9 cellular contexts compared by ENCODE assay signal in genomic region chr17:49191407-49191916, GRCh38. TPM values are rescaled to one million over a fixed set of nuclear protein-coding genes. Genes with fewer than 3 reads are reported as not detected.
DNase-seq lines count a peak whose midpoint lies in the region; ATAC-seq, FAIRE-seq and TF ChIP-seq lines count a peak whose summit lies in the region.
"Had no signal": no experiment of that assay in that cellular context is flagged by ENCODE, and none has a peak within 500 bp of the region (broad histone marks: within the 10 kb centered on the region; RNA-seq: fewer than 3 reads in every experiment).

No MANE protein-coding gene starts in this region.

- no peak overlapping the region for H3K23ac ChIP-seq in H1 (ENCODE audit: insufficient read length)

- DNase-seq in CD14-positive monocyte (ENCODE audit: low spot score) (no peak), PC-9 (no peak), H1 (ENCODE audit: low read depth in 1 of 2, low spot score in 2 of 2) (no peak), osteocyte (ENCODE audit: extremely low spot score, unreplicated experiment) (no peak), globus pallidus (ENCODE audit: low spot score) (no peak), NCI-H524 treated with DMSO at 0.1 percent for 48 hours (lab: John Stamatoyannopoulos, UW) (no peak)
- no peak for DNase-seq in stimulated activated CD4-positive, alpha-beta T cell treated with anti-CD3 and anti-CD28 coated beads, Interleukin-2, amount 100 ng/mL, for 24 hours

- CTCF ChIA-PET in PC-9 (lab: Charles Lee): interaction anchor here (0.6 kb wide), 1 partner anchor 144 kb away, joined by 4 read pairs; no protein-coding TSS in a partner anchor
- CTCF ChIA-PET in H1 (lab: Charles Lee; ENCODE audit: partially characterized antibody): interaction anchor here (0.6 to 1.5 kb wide), 7 partner anchors 10 to 99 kb away, joined by 3 to 7 read pairs (median 4); no protein-coding TSS in a partner anchor

- H3K27ac Mint-ChIP-seq in CD14-positive monocyte (peak overlapping the region; percentile 99 to 100 (median 99)), osteocyte (ENCODE audit: unreplicated experiment) (peak overlapping the region; percentile 99)

- peak overlapping the region; percentile 87 for H3K4me2 ChIP-seq in PC-9
- peak overlapping the region; percentile 86 to 99 for H3K4me2 ChIP-seq in H1 (ENCODE audit: insufficient read depth in 1 of 2, low read depth in 2 of 2, low read length in 2 of 2)

- no peak for TF ChIP-seq RAD21 in H1 (IDR thresholded peaks at IDR 0.05 in 1 of 2, conservative IDR thresholded peaks at IDR 0.05 in 1 of 2; ENCODE audit: low read depth in 2 of 2, low read length in 2 of 2)

- H3K18ac ChIP-seq in H1 (ENCODE audit: extremely low read depth, low read length): peak overlapping the region; percentile 96; the same call in 1 of the 2 replicates

- H4K91ac ChIP-seq in H1 (replicated peaks; ENCODE audit: insufficient read length, low read length): peak overlapping the region; percentile 87

- H3K4me1 ChIP-seq in PC-9 (replicated peaks; ENCODE audit: insufficient read depth): peaks cover 12% of the 10 kb centered on the region
- peaks cover 0 to 3% (median 1%) of the 10 kb centered on the region in 4 experiments; a peak in 1 of 7 replicates for H3K4me1 ChIP-seq in H1 (replicated peaks in 1 of 4; ENCODE audit: control insufficient read depth in 3 of 4, insufficient read depth in 4 of 4, low read length in 3 of 4)

- no peaks in the 10 kb centered on the region for H3K79me2 ChIP-seq in PC-9 (ENCODE audit: low read depth)
- H3K79me2 ChIP-seq in H1 (ENCODE audit: control insufficient read depth in 1 of 2, insufficient read depth in 2 of 2, low read length in 2 of 2): no peaks in the 10 kb centered on the region

- BruUV-seq in PC-9 (replicated peaks; lab: Mats Ljungman, UMichigan): no TSS peak

- WGBS in H1 (ENCODE audit: extremely low coverage in 1 of 2, insufficient coverage in 1 of 2, insufficient read length in 1 of 2, insufficient replicate concordance in 2 of 2, low coverage in 1 of 2, low lambda C conversion rate in 2 of 2, missing lambda C conversion rate in 1 of 2), 2 experiments: 10% methylated on average over 8 of the region's 8 CpGs; no CpG with 5 or more reads in 1 of the 2 experiments

- H3K27ac ChIP-seq in PC-9 (peak overlapping the region; percentile 87), H1 (ENCODE audit: low read depth, low read length) (peak overlapping the region; percentile 82; the same call in 1 of the 2 replicates)

- H2BK12ac ChIP-seq in H1 (ENCODE audit: low read depth, low read length): no peak overlapping the region; the same call in 1 of the 2 replicates

- no peak overlapping the region for H3K4ac ChIP-seq in H1 (replicated peaks; ENCODE audit: insufficient read length, low read depth, low read length)

- peaks cover 40% of the 10 kb centered on the region for H3K4me1 Mint-ChIP-seq in CD14-positive monocyte
- H3K4me1 Mint-ChIP-seq in osteocyte (ENCODE audit: unreplicated experiment): peaks cover 7% of the 10 kb centered on the region

- peaks cover 13% of the 10 kb centered on the region for H3K23me2 ChIP-seq in H1 (ENCODE audit: low read depth, low read length)

- H3K9me3 ChIP-seq in PC-9 (ENCODE audit: insufficient read depth, low read depth) (no peaks in the 10 kb centered on the region; the same call in 1 of the 2 replicates), H1 (ENCODE audit: insufficient read depth in 2 of 2, low read depth in 1 of 2, low read length in 1 of 2) (no peaks in the 10 kb centered on the region)

- 0 out of 2 replicates have a peak overlapping the region, but pooled peaks have one; percentile 95 for H2BK5ac ChIP-seq in H1 (ENCODE audit: low read depth, low read length)

- no peak for TF ChIP-seq POLR2A in H1 (IDR thresholded peaks at IDR 0.05; ENCODE audit: control extremely low read depth in 1 of 2, low read depth in 2 of 2, low read length in 2 of 2)

- H3K4me3 ChIP-seq in PC-9 (peak overlapping the region; percentile 74), H1 (ENCODE audit: extremely low read depth in 1 of 4, insufficient read depth in 2 of 4, low read depth in 3 of 4, low read length in 4 of 4) (peak overlapping the region; percentile 78 to 97 (median 95))

- H3K9me2 ChIP-seq in PC-9 (ENCODE audit: insufficient read depth): no peaks in the 10 kb centered on the region

- H3K4me3 Mint-ChIP-seq in CD14-positive monocyte: peak overlapping the region; percentile 94 to 96
- H3K4me3 Mint-ChIP-seq in osteocyte (ENCODE audit: unreplicated experiment): peak overlapping the region; percentile 93

- peaks cover 19% of the 10 kb centered on the region for H3F3A ChIP-seq in PC-9 (ENCODE audit: insufficient read depth, low read depth)

- no peaks in the 10 kb centered on the region for H4K20me1 ChIP-seq in PC-9 (ENCODE audit: insufficient read depth)
- H4K20me1 ChIP-seq in H1 (replicated peaks in 1 of 2; ENCODE audit: control insufficient read depth in 1 of 2, insufficient read depth in 2 of 2, low read length in 2 of 2): no peaks in the 10 kb centered on the region

- H2BK20ac ChIP-seq in H1 (ENCODE audit: low read length): no peak overlapping the region

- H2AFZ ChIP-seq in PC-9 (peak overlapping the region; percentile 93), H1 (ENCODE audit: low read length) (peak overlapping the region; percentile 79)

- no peak overlapping the region for H3K56ac ChIP-seq in H1 (replicated peaks; ENCODE audit: insufficient read length, low read depth, low read length)

- TF ChIP-seq EP300 in H1 (IDR thresholded peaks at IDR 0.05; ENCODE audit: borderline replicate concordance in 1 of 2, low read depth in 2 of 2, low read length in 2 of 2): no peak

- no peaks in the 10 kb centered on the region for H3K79me1 ChIP-seq in H1 (ENCODE audit: low read depth, low read length)

- POLR2A ChIA-PET in PC-9 (lab: Charles Lee; ENCODE audit: unreplicated experiment) (interaction anchor here (0.7 kb wide), 1 partner anchor 223 kb away, joined by 7 read pairs; the partner anchor contains the start of gene PHB1), H1 (lab: Charles Lee; ENCODE audit: partially characterized antibody) (interaction anchor here (1.2 to 3.8 kb wide), 6 partner anchors 8 to 196 kb away, joined by 3 to 13 read pairs (median 6); partner anchors contain the start of gene PHOSPHO1)

- H3K36me3 ChIP-seq in PC-9 (ENCODE audit: low read depth) (no peaks in the 10 kb centered on the region), H1 (ENCODE audit: control insufficient read depth in 2 of 4, insufficient read depth in 4 of 4, low read length in 3 of 4) (no peaks in the 10 kb centered on the region)

- intact Hi-C loops in CD14-positive monocyte (cut with micrococcal nuclease) (no loop called here), PC-9 (cut with micrococcal nuclease; ENCODE audit: unreplicated experiment) (loop anchor here (5.0 to 10.0 kb wide), 3 partner anchors 36 to 297 kb away; partner anchors contain the start of gene ATP5MC1)

- peaks cover 0 to 7% (median 2%) of the 10 kb centered on the region in 3 donors for H3K27me3 Mint-ChIP-seq in CD14-positive monocyte (ENCODE audit: low read depth in 3 of 3)
- no peaks in the 10 kb centered on the region for H3K27me3 Mint-ChIP-seq in osteocyte (ENCODE audit: unreplicated experiment)

- H3K14ac ChIP-seq in H1 (ENCODE audit: insufficient read length): no peak overlapping the region

- H3K9me3 Mint-ChIP-seq in CD14-positive monocyte (peaks cover 0 to 2% (median under 1%) of the 10 kb centered on the region in 7 donors), osteocyte (ENCODE audit: unreplicated experiment) (no peaks in the 10 kb centered on the region)

- H2AK5ac ChIP-seq in H1 (ENCODE audit: low read depth, low read length): no peak overlapping the region

- H2BK15ac ChIP-seq in H1 (ENCODE audit: low read length): no peak overlapping the region; the same call in 1 of the 2 replicates

- no peaks in the 10 kb centered on the region for H3K27me3 ChIP-seq in PC-9 (ENCODE audit: insufficient read depth, low read depth)
- H3K27me3 ChIP-seq in H1 (replicated peaks in 1 of 4; ENCODE audit: control insufficient read depth in 3 of 4, extremely low read depth in 1 of 4, insufficient read depth in 3 of 4, low read length in 3 of 4): no peaks in the 10 kb centered on the region

- no peak overlapping the region for H4K5ac ChIP-seq in H1 (ENCODE audit: insufficient read length, low read depth, low read length)

- H2BK120ac ChIP-seq in H1 (replicated peaks; ENCODE audit: low read depth, low read length): no peak overlapping the region

- H3K36me3 Mint-ChIP-seq in CD14-positive monocyte (peaks cover 0 to under 1% of the 10 kb centered on the region in 2 donors), osteocyte (ENCODE audit: unreplicated experiment) (no peaks in the 10 kb centered on the region)

- H3K9ac ChIP-seq in H1 (replicated peaks in 1 of 4; ENCODE audit: extremely low read depth in 1 of 4, low read depth in 3 of 4, low read length in 3 of 4): peak overlapping the region; percentile 56 to 88 (median 72); a peak in 6 of 7 replicates

- FAIRE-seq in H1 (lab: Jason Lieb, UNC): no peak

- TF ChIP-seq CTCF in CD14-positive monocyte (IDR thresholded peaks at IDR 0.05) (no peak), PC-9 (conservative IDR thresholded peaks at IDR 0.05) (no peak), H1 (IDR thresholded peaks at IDR 0.05; ENCODE audit: control extremely low read depth in 1 of 3, insufficient read depth in 1 of 3, low read depth in 1 of 3, low read length in 3 of 3) (peak in 1 of 3 experiments; percentile 8; a peak in 1 of 4 replicates), osteocyte (IDR thresholded peaks at IDR 0.05) (no peak)

- peak; percentile 5 for ATAC-seq in GM21723 (IDR thresholded peaks at IDR 0.05; ENCODE audit: unreplicated experiment)

- H4K8ac ChIP-seq in H1 (ENCODE audit: extremely low read depth, insufficient read depth, low read length): no peak overlapping the region

RNA-seq across cellular contexts. Expression of gene GNGT2, which starts 18.9 kb away (rescaled TPM):
- polyA plus RNA-seq in CD14-positive monocyte (10 to 100 TPM; 16.7 to 25.1 TPM), H1 (2011; rRNA removed) (1.3 and 1.7 TPM in 2 replicates)
- total RNA-seq in PC-9 (2021) (7.4 and 9.4 TPM in 2 replicates), osteocyte (not detected in 2 replicates)
- total RNA-seq in H1 (2021; fragmentation: NEBNext Ultra II Directional; extraction: Animal tissue kit (Norgen Biotek cat#: 25700)): 0.73 and 1.4 TPM in 2 replicates
- 1.5 TPM for polyA plus RNA-seq in H1 (2011; cell fraction: cytosol; rRNA removed)
- polyA plus RNA-seq in H1 (2011; cell fraction: nucleus; rRNA removed): 0.39 TPM
- 1.1 to 1.6 TPM (median 1.3 TPM) in 4 replicates for polyA plus RNA-seq in H1 (2012, experiment 1 of 2)
- 1.9 TPM for polyA plus RNA-seq in H1 (2012, experiment 2 of 2)
- 1.0 TPM for polyA plus RNA-seq in H1 (2013, experiment 1 of 2)
- polyA plus RNA-seq in H1 (2013, experiment 2 of 2): 1.0 TPM
- 1.8 and 2.0 TPM in 2 replicates for polyA minus RNA-seq in H1 (2011; rRNA and poly(A)+ RNA removed)
- polyA minus RNA-seq in H1 (2011; cell fraction: cytosol; rRNA and poly(A)+ RNA removed): not detected
- polyA minus RNA-seq in H1 (2011; cell fraction: nucleus; rRNA and poly(A)+ RNA removed): 1.00 TPM
- total RNA-seq: LHCN-M2 had no signal

RNA-seq across cellular contexts. Expression of gene ABI3, which starts 19.0 kb away (rescaled TPM):
- polyA plus RNA-seq in CD14-positive monocyte (10 to 100 TPM; 43.2 to 90.6 TPM), H1 (2011; rRNA removed) (2.5 and 3.6 TPM in 2 replicates)
- total RNA-seq in PC-9 (2021) (not detected in 2 replicates), osteocyte (0.19 TPM in 1 of 2 replicates, not detected in the other)
- 1.1 and 1.3 TPM in 2 replicates for total RNA-seq in H1 (2021; fragmentation: NEBNext Ultra II Directional; extraction: Animal tissue kit (Norgen Biotek cat#: 25700))
- polyA plus RNA-seq in H1 (2011; cell fraction: cytosol; rRNA removed): 2.1 TPM
- 2.9 TPM for polyA plus RNA-seq in H1 (2011; cell fraction: nucleus; rRNA removed)
- polyA plus RNA-seq in H1 (2012, experiment 1 of 2): 0.54 to 1.8 TPM (median 1.5 TPM) in 4 replicates
- 1.7 TPM for polyA plus RNA-seq in H1 (2012, experiment 2 of 2)
- polyA plus RNA-seq in H1 (2013, experiment 1 of 2): 1.4 TPM
- 1.4 TPM for polyA plus RNA-seq in H1 (2013, experiment 2 of 2)
- polyA minus RNA-seq in H1 (2011; rRNA and poly(A)+ RNA removed): 1.3 and 3.8 TPM in 2 replicates
- polyA minus RNA-seq in H1 (2011; cell fraction: cytosol; rRNA and poly(A)+ RNA removed): 2.5 TPM
- 4.5 TPM for polyA minus RNA-seq in H1 (2011; cell fraction: nucleus; rRNA and poly(A)+ RNA removed)
- total RNA-seq: LHCN-M2 had no signal

RNA-seq across cellular contexts. Expression of gene PHOSPHO1, which starts 39.1 kb away (rescaled TPM):
- 1 to 10 TPM in 1 of 2 donors, under 1 TPM in 1; 0.51 to 1.4 TPM for polyA plus RNA-seq in CD14-positive monocyte
- not detected in 2 replicates for total RNA-seq in PC-9 (2021)
- 0.34 and 0.73 TPM in 2 replicates for total RNA-seq in H1 (2021; fragmentation: NEBNext Ultra II Directional; extraction: Animal tissue kit (Norgen Biotek cat#: 25700))
- polyA plus RNA-seq in H1 (2011; rRNA removed): 0.45 and 1.2 TPM in 2 replicates
- polyA plus RNA-seq in H1 (2011; cell fraction: cytosol; rRNA removed): 0.49 TPM
- polyA plus RNA-seq in H1 (2011; cell fraction: nucleus; rRNA removed): 1.3 TPM
- 0.32 to 0.56 TPM (median 0.43 TPM) in 4 replicates for polyA plus RNA-seq in H1 (2012, experiment 1 of 2)
- polyA plus RNA-seq in H1 (2012, experiment 2 of 2): 0.88 TPM
- polyA plus RNA-seq in H1 (2013, experiment 1 of 2): 0.57 TPM
- 0.61 TPM for polyA plus RNA-seq in H1 (2013, experiment 2 of 2)
- polyA minus RNA-seq in H1 (2011; rRNA and poly(A)+ RNA removed): 0.39 and 0.73 TPM in 2 replicates
- 1.4 TPM for polyA minus RNA-seq in H1 (2011; cell fraction: cytosol; rRNA and poly(A)+ RNA removed)
- 1.8 TPM for polyA minus RNA-seq in H1 (2011; cell fraction: nucleus; rRNA and poly(A)+ RNA removed)
- total RNA-seq in osteocyte: not detected in 2 replicates

RNA-seq across cellular contexts. Expression of gene B4GALNT2, which starts 58.9 kb away (rescaled TPM):
- polyA plus RNA-seq in CD14-positive monocyte: not detected
- total RNA-seq in PC-9 (2021): 0.10 TPM in 1 of 2 replicates, not detected in the other
- total RNA-seq in H1 (2021; fragmentation: NEBNext Ultra II Directional; extraction: Animal tissue kit (Norgen Biotek cat#: 25700)): 0.04 TPM in 1 of 2 replicates, not detected in the other
- not detected in 2 replicates for polyA plus RNA-seq in H1 (2011; rRNA removed)
- polyA plus RNA-seq in H1 (2011; cell fraction: cytosol; rRNA removed): not detected
- polyA plus RNA-seq in H1 (2011; cell fraction: nucleus; rRNA removed): 0.01 TPM
- polyA plus RNA-seq in H1 (2012, experiment 1 of 2): not detected in 4 replicates
- polyA plus RNA-seq in H1 (2012, experiment 2 of 2): not detected
- polyA plus RNA-seq in H1 (2013, experiment 1 of 2): 0.04 TPM
- polyA plus RNA-seq in H1 (2013, experiment 2 of 2): not detected
- not detected in 2 replicates for polyA minus RNA-seq in H1 (2011; rRNA and poly(A)+ RNA removed)
- not detected for polyA minus RNA-seq in H1 (2011; cell fraction: cytosol; rRNA and poly(A)+ RNA removed)
- not detected for polyA minus RNA-seq in H1 (2011; cell fraction: nucleus; rRNA and poly(A)+ RNA removed)
- 0.03 TPM in 2 replicates for total RNA-seq in osteocyte
- total RNA-seq: LHCN-M2 had no signal
